33 cellular contexts compared by ENCODE assay signal in the genomic region with DNA sequence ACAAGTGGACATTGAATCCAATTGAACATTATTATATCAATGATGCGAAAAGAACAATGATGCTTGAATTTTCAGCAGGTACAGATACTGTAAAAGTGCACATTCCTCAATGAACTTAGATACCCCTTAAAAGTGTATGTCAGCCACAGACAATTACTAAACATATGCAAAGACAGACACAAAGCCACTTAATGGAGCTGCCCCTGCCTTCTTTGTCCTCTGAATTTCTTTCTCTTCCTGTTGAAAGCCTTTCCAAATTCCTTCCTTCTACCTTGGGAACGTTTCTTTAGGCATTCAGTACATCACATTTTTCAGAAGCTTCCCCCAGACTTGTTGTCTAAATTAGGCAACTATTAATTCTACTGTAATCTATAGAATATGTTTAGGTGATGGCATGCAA.
"Had no signal": no experiment of that assay in that cellular context is flagged by ENCODE, and none has a peak within 500 bp of the region (broad histone marks: within the 10 kb centered on the region; RNA-seq: fewer than 3 reads in every experiment).

No MANE protein-coding gene starts in this region.

- H3K27ac ChIP-seq: breast epithelium, gastrocnemius medialis, ovary, prostate gland, sigmoid colon, uterus had no signal

- H3K27me3 ChIP-seq: breast epithelium, gastrocnemius medialis, ovary, sigmoid colon, uterus had no signal

- DNase-seq: activated CD4-positive, alpha-beta T cell treated with anti-CD3 and anti-CD28 coated beads for 36 hours; activated CD4-positive, CD25-positive, alpha-beta regulatory T cell; activated CD8-positive, alpha-beta memory T cell treated with anti-CD3 and anti-CD28 coated beads, Interleukin-2, amount 10 ng/mL, durations not matched to agents 7 days and 5 days; activated CD8-positive, alpha-beta T cell treated with anti-CD3 and anti-CD28 coated beads, Interleukin-2, amount 10 ng/mL, durations not matched to agents 7 days and 5 days; activated naive CD8-positive, alpha-beta T cell treated with anti-CD3 and anti-CD28 coated beads, Interleukin-2, amount 50 U/mL, for 24 hours; activated T-cell treated with anti-CD3 and anti-CD28 coated beads, Interleukin-2, amount 50 U/mL, for 48 hours; amygdala; dermis blood vessel endothelial cell; effector memory CD4-positive, alpha-beta T cell; erythroblast; gastrocnemius medialis; glutamatergic neuron; islet precursor cell; left ventricle myocardium superior; ovary; retina; sigmoid colon; small intestine; stimulated activated CD4-positive, alpha-beta T cell treated with anti-CD3 and anti-CD28 coated beads, Interleukin-4, amount 100 ng/mL, for 4 hours; stimulated activated CD8-positive, alpha-beta memory T cell treated with anti-CD3 and anti-CD28 coated beads, Interleukin-4, amount 100 ng/mL, for 48 hours; stimulated activated naive CD8-positive, alpha-beta T cell treated with anti-CD3 and anti-CD28 coated beads, Interleukin-15, amount 100 ng/mL, for 72 hours; substantia nigra; T-helper 1 cell; uterus had no signal

- H3K4me1 ChIP-seq: breast epithelium, gastrocnemius medialis, prostate gland, sigmoid colon, uterus had no signal

- H3K4me3 Mint-ChIP-seq: activated CD4-positive, alpha-beta T cell treated with anti-CD3 and anti-CD28 coated beads for 36 hours; activated CD8-positive, alpha-beta memory T cell treated with anti-CD3 and anti-CD28 coated beads, Interleukin-2, amount 10 ng/mL, durations not matched to agents 7 days and 5 days; activated CD8-positive, alpha-beta T cell treated with anti-CD3 and anti-CD28 coated beads, Interleukin-2, amount 10 ng/mL, durations not matched to agents 7 days and 5 days; activated naive CD4-positive, alpha-beta T cell treated with anti-CD3 and anti-CD28 coated beads, Interleukin-2, amount 50 U/mL, for 24 hours; activated naive CD8-positive, alpha-beta T cell treated with anti-CD3 and anti-CD28 coated beads, Interleukin-2, amount 50 U/mL, for 24 hours; central memory CD8-positive, alpha-beta T cell; nephron; stimulated activated memory B cell treated with anti-CD40 and anti-IgM and Interleukin-4, amounts not matched to agents 10 μg/mL and 1 μg/mL and 100 μg/mL, for 72 hours; stimulated activated naive CD8-positive, alpha-beta T cell treated with anti-CD3 and anti-CD28 coated beads, Interleukin-15, amount 100 ng/mL, for 72 hours; T-helper 2 cell treated with Interferon-gamma antibody and Interleukin-4, amounts not matched to agents 5 μg/mL and 100 μg/mL, for 36 hours; type B pancreatic cell had no signal

- H3K27me3 Mint-ChIP-seq: activated CD4-positive, alpha-beta T cell treated with anti-CD3 and anti-CD28 coated beads for 36 hours; activated CD8-positive, alpha-beta memory T cell treated with anti-CD3 and anti-CD28 coated beads, Interleukin-2, amount 10 ng/mL, durations not matched to agents 7 days and 5 days; activated naive CD4-positive, alpha-beta T cell treated with anti-CD3 and anti-CD28 coated beads, Interleukin-2, amount 50 U/mL, for 24 hours; activated naive CD8-positive, alpha-beta T cell treated with anti-CD3 and anti-CD28 coated beads, Interleukin-2, amount 50 U/mL, for 24 hours; central memory CD8-positive, alpha-beta T cell; stimulated activated memory B cell treated with anti-CD40 and anti-IgM and Interleukin-4, amounts not matched to agents 10 μg/mL and 1 μg/mL and 100 μg/mL, for 72 hours; stimulated activated naive CD8-positive, alpha-beta T cell treated with anti-CD3 and anti-CD28 coated beads, Interleukin-15, amount 100 ng/mL, for 72 hours; type B pancreatic cell had no signal

- ATAC-seq: activated CD4-positive, alpha-beta T cell treated with anti-CD3 and anti-CD28 coated beads for 36 hours; activated CD8-positive, alpha-beta memory T cell treated with anti-CD3 and anti-CD28 coated beads, Interleukin-2, amount 10 ng/mL, durations not matched to agents 7 days and 5 days; activated CD8-positive, alpha-beta T cell treated with anti-CD3 and anti-CD28 coated beads, Interleukin-2, amount 10 ng/mL, durations not matched to agents 7 days and 5 days; activated naive CD8-positive, alpha-beta T cell treated with anti-CD3 and anti-CD28 coated beads, Interleukin-2, amount 50 U/mL, for 24 hours; gastrocnemius medialis; left ventricle myocardium superior; stimulated activated memory B cell treated with anti-CD40 and anti-IgM and Interleukin-4, amounts not matched to agents 10 μg/mL and 1 μg/mL and 100 μg/mL, for 72 hours; stimulated activated naive CD8-positive, alpha-beta T cell treated with anti-CD3 and anti-CD28 coated beads, Interleukin-15, amount 100 ng/mL, for 72 hours had no signal

- H3K36me3 ChIP-seq: breast epithelium, gastrocnemius medialis, ovary, prostate gland, sigmoid colon, uterus had no signal

- H3K27ac Mint-ChIP-seq: activated CD4-positive, alpha-beta T cell treated with anti-CD3 and anti-CD28 coated beads for 36 hours; activated CD8-positive, alpha-beta memory T cell treated with anti-CD3 and anti-CD28 coated beads, Interleukin-2, amount 10 ng/mL, durations not matched to agents 7 days and 5 days; activated CD8-positive, alpha-beta T cell treated with anti-CD3 and anti-CD28 coated beads, Interleukin-2, amount 10 ng/mL, durations not matched to agents 7 days and 5 days; activated naive CD4-positive, alpha-beta T cell treated with anti-CD3 and anti-CD28 coated beads, Interleukin-2, amount 50 U/mL, for 24 hours; activated naive CD8-positive, alpha-beta T cell treated with anti-CD3 and anti-CD28 coated beads, Interleukin-2, amount 50 U/mL, for 24 hours; activated T-helper 2 cell treated with anti-CD3 and anti-CD28 coated beads, Interferon-gamma antibody, Interleukin-2, Interleukin-4, amounts not matched to agents 10 μg/mL and 5 μg/mL and 100 μg/mL, durations not matched to agents 14 hours and 24 hours and 36 hours; nephron; stimulated activated memory B cell treated with anti-CD40 and anti-IgM and Interleukin-4, amounts not matched to agents 10 μg/mL and 1 μg/mL and 100 μg/mL, for 72 hours; stimulated activated naive CD8-positive, alpha-beta T cell treated with anti-CD3 and anti-CD28 coated beads, Interleukin-15, amount 100 ng/mL, for 72 hours; T-helper 2 cell treated with Interferon-gamma antibody and Interleukin-4, amounts not matched to agents 5 μg/mL and 100 μg/mL, for 36 hours; type B pancreatic cell had no signal

- H3K9me3 Mint-ChIP-seq: activated naive CD4-positive, alpha-beta T cell treated with anti-CD3 and anti-CD28 coated beads, Interleukin-2, amount 50 U/mL, for 24 hours had no signal

- H3K36me3 Mint-ChIP-seq: activated CD8-positive, alpha-beta memory T cell treated with anti-CD3 and anti-CD28 coated beads, Interleukin-2, amount 10 ng/mL, durations not matched to agents 7 days and 5 days; activated naive CD4-positive, alpha-beta T cell treated with anti-CD3 and anti-CD28 coated beads, Interleukin-2, amount 50 U/mL, for 24 hours; stimulated activated memory B cell treated with anti-CD40 and anti-IgM and Interleukin-4, amounts not matched to agents 10 μg/mL and 1 μg/mL and 100 μg/mL, for 72 hours; type B pancreatic cell had no signal

- H3K4me1 Mint-ChIP-seq: activated CD4-positive, alpha-beta T cell treated with anti-CD3 and anti-CD28 coated beads for 36 hours; activated CD8-positive, alpha-beta memory T cell treated with anti-CD3 and anti-CD28 coated beads, Interleukin-2, amount 10 ng/mL, durations not matched to agents 7 days and 5 days; activated naive CD4-positive, alpha-beta T cell treated with anti-CD3 and anti-CD28 coated beads, Interleukin-2, amount 50 U/mL, for 24 hours; activated naive CD8-positive, alpha-beta T cell treated with anti-CD3 and anti-CD28 coated beads, Interleukin-2, amount 50 U/mL, for 24 hours; central memory CD8-positive, alpha-beta T cell; nephron; stimulated activated memory B cell treated with anti-CD40 and anti-IgM and Interleukin-4, amounts not matched to agents 10 μg/mL and 1 μg/mL and 100 μg/mL, for 72 hours; stimulated activated naive CD8-positive, alpha-beta T cell treated with anti-CD3 and anti-CD28 coated beads, Interleukin-15, amount 100 ng/mL, for 72 hours had no signal

- H3K9me3 ChIP-seq: gastrocnemius medialis, ovary, prostate gland, sigmoid colon, uterus had no signal

- H3K4me3 ChIP-seq: breast epithelium, gastrocnemius medialis, ovary, prostate gland, sigmoid colon, uterus had no signal
